3 cellular contexts compared by ENCODE assay signal in genomic region chr6:32190946-32191677, GRCh38.
TF ChIP-seq lines count a peak whose summit lies in the region.

No MANE protein-coding gene starts in this region.

TF ChIP-seq in SK-N-SH, 30 proteins besides CTCF, POLR2A, EP300 and RAD21:
- no peak for TF ChIP-seq USF2 (IDR thresholded peaks at IDR 0.05; ENCODE audit: borderline replicate concordance, low read depth, low read length)
- TF ChIP-seq SMC3 (IDR thresholded peaks at IDR 0.05; ENCODE audit: low read depth, low read length) = no peak
- no peak for TF ChIP-seq PBX3 (IDR thresholded peaks at IDR 0.05)
- no peak for TF ChIP-seq NFIC (IDR thresholded peaks at IDR 0.05; ENCODE audit: borderline replicate concordance)
- TF ChIP-seq TCF12 (IDR thresholded peaks at IDR 0.05) = no peak

TF ChIP-seq in SK-N-SH treated with all-trans-retinoic acid at 6 μM for 48 hours, 23 proteins besides CTCF, POLR2A, EP300 and RAD21:
- TF ChIP-seq ZC3H10 (CRISPR knock-in tag; IDR thresholded peaks at IDR 0.05) = no peak

TF ChIP-seq in HepG2, 621 proteins besides CTCF, POLR2A, EP300 and RAD21 (continues in another document):
- TF ChIP-seq KLF6 (CRISPR knock-in tag; IDR thresholded peaks at IDR 0.05) = 0 out of 2 replicates have a peak, but pooled peaks have one; percentile 9
- no peak for TF ChIP-seq ZNF878 (CRISPR knock-in tag; IDR thresholded peaks at IDR 0.05)
- no peak for TF ChIP-seq ZMYM2 (CRISPR knock-in tag; IDR thresholded peaks at IDR 0.05)
- TF ChIP-seq ZNF770 (CRISPR knock-in tag; IDR thresholded peaks at IDR 0.05) = 0 out of 2 replicates have a peak, but pooled peaks have one; percentile 8
- TF ChIP-seq ZBTB20 (CRISPR knock-in tag; IDR thresholded peaks at IDR 0.05; ENCODE audit: borderline replicate concordance, low read depth) = no peak
- TF ChIP-seq TBX3 (IDR thresholded peaks at IDR 0.05; ENCODE audit: borderline replicate concordance) = no peak
- no peak for TF ChIP-seq CBX2 (IDR thresholded peaks at IDR 0.05; ENCODE audit: low read depth, low read length)
- no peak for TF ChIP-seq CBX2 (CRISPR knock-in tag; IDR thresholded peaks at IDR 0.05; ENCODE audit: low read depth)
- TF ChIP-seq MTA1 (CRISPR knock-in tag; IDR thresholded peaks at IDR 0.05; ENCODE audit: borderline replicate concordance) = no peak
- 0 out of 2 replicates have a peak, but pooled peaks have one; percentile 82 for TF ChIP-seq ZNF572 (CRISPR knock-in tag; IDR thresholded peaks at IDR 0.05)
- no peak for TF ChIP-seq ZBTB21 (CRISPR knock-in tag; IDR thresholded peaks at IDR 0.05)
- no peak for TF ChIP-seq TEAD3 (CRISPR knock-in tag; optimal IDR thresholded peaks at IDR 0.05; ENCODE audit: borderline replicate concordance)
- no peak for TF ChIP-seq AFF4 (CRISPR knock-in tag; IDR thresholded peaks at IDR 0.05)
- TF ChIP-seq SALL1 (CRISPR knock-in tag; IDR thresholded peaks at IDR 0.05) = 0 out of 2 replicates have a peak, but pooled peaks have one; percentile 16
- TF ChIP-seq ZNF747 (CRISPR knock-in tag; IDR thresholded peaks at IDR 0.05; ENCODE audit: borderline replicate concordance) = 0 out of 2 replicates have a peak, but pooled peaks have one; percentile 5
- no peak for TF ChIP-seq ZNF891 (CRISPR knock-in tag; IDR thresholded peaks at IDR 0.05)
- no peak for TF ChIP-seq MEIS2 (CRISPR knock-in tag; IDR thresholded peaks at IDR 0.05)
- no peak for TF ChIP-seq NR2F6 (IDR thresholded peaks at IDR 0.05)
- no peak for TF ChIP-seq NR2F6 (CRISPR knock-in tag; IDR thresholded peaks at IDR 0.05)
- no peak for TF ChIP-seq BATF2 (CRISPR knock-in tag; IDR thresholded peaks at IDR 0.05)
- TF ChIP-seq RBAK (CRISPR knock-in tag; IDR thresholded peaks at IDR 0.05) = no peak
- no peak for TF ChIP-seq ZGPAT (CRISPR knock-in tag; IDR thresholded peaks at IDR 0.05)
- TF ChIP-seq ZNF687 (CRISPR knock-in tag; IDR thresholded peaks at IDR 0.05) = 0 out of 2 replicates have a peak, but pooled peaks have one; percentile 18
- TF ChIP-seq KLF13 (CRISPR knock-in tag; IDR thresholded peaks at IDR 0.05) = 0 out of 2 replicates have a peak, but pooled peaks have one; percentile 20
- TF ChIP-seq DPF2 (CRISPR knock-in tag; IDR thresholded peaks at IDR 0.05; ENCODE audit: borderline replicate concordance, low read depth) = no peak
- TF ChIP-seq THAP7 (CRISPR knock-in tag; IDR thresholded peaks at IDR 0.05) = no peak
- no peak for TF ChIP-seq ZNF644 (CRISPR knock-in tag; IDR thresholded peaks at IDR 0.05; ENCODE audit: low read depth)
- peak; percentile 44; the same call in 1 of the 2 replicates for TF ChIP-seq ZFP91 (CRISPR knock-in tag; IDR thresholded peaks at IDR 0.05; ENCODE audit: borderline replicate concordance)
- TF ChIP-seq XRCC5 (optimal IDR thresholded peaks at IDR 0.05; ENCODE audit: low read length) = no peak
- TF ChIP-seq ARNT2 (CRISPR knock-in tag; IDR thresholded peaks at IDR 0.05; ENCODE audit: low read depth) = no peak
- TF ChIP-seq ZNF879 (CRISPR knock-in tag; IDR thresholded peaks at IDR 0.05) = no peak
